1 cellular context compared by ENCODE assay signal in genomic region chr5:36877667-36878420, GRCh38.
TF ChIP-seq lines count a peak whose summit lies in the region.

No MANE protein-coding gene starts in this region.

TF ChIP-seq in K562, 482 proteins besides CTCF, POLR2A, EP300 and RAD21 (continued from another document and continues in another):
- TF ChIP-seq DEAF1 (CRISPR knock-in tag; IDR thresholded peaks at IDR 0.05) (no peak), TSC22D4 (tag; IDR thresholded peaks at IDR 0.05) (no peak), TSHZ1 (CRISPR knock-in tag; IDR thresholded peaks at IDR 0.05) (no peak), SPI1 (IDR thresholded peaks at IDR 0.05; ENCODE audit: borderline replicate concordance, low read depth, low read length) (peak; percentile 80), BRD4 (IDR thresholded peaks at IDR 0.05) (no peak), TBL1XR1 (IDR thresholded peaks at IDR 0.05; ENCODE audit: low read length in 2 of 2) (no peak), ZNF75A (CRISPR knock-in tag; IDR thresholded peaks at IDR 0.05) (no peak), SAFB2 (IDR thresholded peaks at IDR 0.05; ENCODE audit: borderline replicate concordance, low read depth, low read length, severe bottlenecking) (no peak), ZNF232 (CRISPR knock-in tag; IDR thresholded peaks at IDR 0.05) (no peak), SAP30 (IDR thresholded peaks at IDR 0.05; ENCODE audit: borderline replicate concordance, insufficient read depth, low read depth, low read length, poor library complexity, severe bottlenecking) (peak; percentile 13), SREBF1 (IDR thresholded peaks at IDR 0.05; ENCODE audit: borderline replicate concordance, low read depth, low read length) (no peak), CBFB (CRISPR knock-in tag; IDR thresholded peaks at IDR 0.05) (no peak), SMAD1 (IDR thresholded peaks at IDR 0.05; ENCODE audit: low read depth, low read length, partially characterized antibody) (no peak), ZBED1 (IDR thresholded peaks at IDR 0.05) (no peak), RBM34 (IDR thresholded peaks at IDR 0.05; ENCODE audit: borderline replicate concordance, insufficient read depth, low read length) (no peak), EP400 (IDR thresholded peaks at IDR 0.05) (0 out of 2 replicates have a peak, but pooled peaks have one; percentile 1), USF2 (CRISPR knock-in tag; IDR thresholded peaks at IDR 0.05) (no peak), ZNF586 (CRISPR knock-in tag; conservative IDR thresholded peaks at IDR 0.05) (no peak), SETDB1 (IDR thresholded peaks at IDR 0.05; ENCODE audit: low read length) (no peak), ZNF79 (CRISPR knock-in tag; IDR thresholded peaks at IDR 0.05; ENCODE audit: low read depth) (no peak), GABPB1 (CRISPR knock-in tag; IDR thresholded peaks at IDR 0.05) (no peak), HNRNPUL1 (IDR thresholded peaks at IDR 0.05; ENCODE audit: low read length) (no peak), ZNF212 (CRISPR knock-in tag; IDR thresholded peaks at IDR 0.05) (no peak), RNF219 (CRISPR knock-in tag; IDR thresholded peaks at IDR 0.05) (no peak), TFAP4 (CRISPR knock-in tag; IDR thresholded peaks at IDR 0.05; ENCODE audit: borderline replicate concordance) (no peak), ZNF282 (CRISPR knock-in tag; IDR thresholded peaks at IDR 0.05) (no peak), ZNF449 (CRISPR knock-in tag; IDR thresholded peaks at IDR 0.05) (no peak), SMARCC2 (IDR thresholded peaks at IDR 0.05; ENCODE audit: low read depth) (no peak), MYC (IDR thresholded peaks at IDR 0.05; ENCODE audit: low read depth, low read length) (peak; percentile 8; the same call in 1 of the 2 replicates), MYC (CRISPR knock-in tag; IDR thresholded peaks at IDR 0.05; ENCODE audit: borderline replicate concordance, low read depth) (no peak), PKNOX1 (IDR thresholded peaks at IDR 0.05) (peak; percentile 43), NFXL1 (CRISPR knock-in tag; IDR thresholded peaks at IDR 0.05) (no peak), RHOXF2B (CRISPR knock-in tag; conservative IDR thresholded peaks at IDR 0.05) (0 out of 2 replicates have a peak, but pooled peaks have one; percentile 31), XRCC4 (IDR thresholded peaks at IDR 0.05; ENCODE audit: extremely low read depth, insufficient read depth, insufficient read length) (no peak), ELK1 (CRISPR knock-in tag; IDR thresholded peaks at IDR 0.05) (no peak), GATAD2B (IDR thresholded peaks at IDR 0.05; ENCODE audit: borderline replicate concordance) (no peak), SLC30A9 (CRISPR knock-in tag; IDR thresholded peaks at IDR 0.05) (no peak), TFAM (CRISPR knock-in tag; conservative IDR thresholded peaks at IDR 0.05) (no peak), AFF4 (CRISPR knock-in tag; IDR thresholded peaks at IDR 0.05) (peak; percentile 32), NFYB (IDR thresholded peaks at IDR 0.05; ENCODE audit: extremely low read depth, insufficient read length) (peak; percentile 11), ZNF431 (CRISPR knock-in tag; IDR thresholded peaks at IDR 0.05) (no peak), HIVEP1 (CRISPR knock-in tag; IDR thresholded peaks at IDR 0.05) (no peak), POLR2H (tag; IDR thresholded peaks at IDR 0.05; ENCODE audit: low read depth) (peak; percentile 50; the same call in 1 of the 2 replicates)
